In the genomic region with DNA sequence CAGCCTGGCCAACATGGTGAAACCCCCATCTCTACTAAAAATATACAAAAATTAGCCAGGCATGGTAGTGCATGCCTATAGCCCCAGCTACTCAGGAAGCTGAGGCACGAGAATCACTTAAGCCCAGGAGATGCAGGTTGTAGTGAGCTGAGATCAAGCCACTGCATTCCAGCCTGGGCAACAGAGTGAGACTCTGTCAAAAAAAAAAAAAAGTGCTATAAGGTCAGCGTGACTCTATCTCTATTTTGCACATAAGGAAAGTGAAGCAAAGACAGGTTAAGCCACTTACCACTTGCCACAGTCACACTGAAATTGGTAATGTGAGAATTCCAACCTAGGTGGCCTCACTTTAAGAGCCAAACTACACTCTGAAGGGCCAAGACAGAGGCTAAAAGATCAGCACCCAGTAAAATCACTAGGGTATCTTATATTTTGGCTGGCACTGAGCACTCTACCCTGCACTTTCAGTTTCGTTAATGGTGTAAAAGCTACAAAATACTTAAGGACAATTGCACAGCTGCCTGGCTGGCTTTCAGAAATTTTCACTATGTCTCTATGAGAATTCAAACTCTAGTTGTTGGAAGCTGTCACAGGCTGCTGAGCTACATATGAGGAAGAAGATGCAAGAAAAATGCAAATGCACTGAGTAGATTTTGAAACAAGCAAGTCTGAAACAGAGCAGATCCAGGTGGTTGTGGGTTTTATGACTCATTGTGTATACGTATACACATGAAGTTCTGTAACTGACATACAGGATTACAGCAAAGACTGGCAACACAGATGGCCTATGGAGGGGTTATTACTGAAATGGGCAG, we compare ENCODE assay signal across 9 cellular contexts. TPM values are rescaled to one million over a fixed set of nuclear protein-coding genes. Genes with fewer than 3 reads are reported as not detected.
A peak's percentile ranks its signal among the peaks of the same experiment; 100 is the strongest.
DNase-seq lines count a peak whose midpoint lies in the region; ATAC-seq and TF ChIP-seq lines count a peak whose summit lies in the region.
"Had no signal": no experiment of that assay in that cellular context is flagged by ENCODE, and none has a peak within 500 bp of the region (broad histone marks: within the 10 kb centered on the region; RNA-seq: fewer than 3 reads in every experiment).

No MANE protein-coding gene starts in this region.

- no peaks in the 10 kb centered on the region for H3K27me3 Mint-ChIP-seq in CD4-positive, CD25-positive, alpha-beta regulatory T cell

- no peaks in the 10 kb centered on the region for H3K27me3 ChIP-seq in CD4-positive, CD25-positive, alpha-beta regulatory T cell (ENCODE audit: control insufficient read depth, insufficient read depth, low read length)
- H3K27me3 ChIP-seq in osteoblast (ENCODE audit: insufficient read depth, low read length) (no peaks in the 10 kb centered on the region), psoas muscle (ENCODE audit: insufficient read depth in 3 of 3, low read length in 2 of 3) (no peaks in the 10 kb centered on the region)

- H3K36me3 ChIP-seq in CD4-positive, CD25-positive, alpha-beta regulatory T cell (ENCODE audit: control insufficient read depth, insufficient read depth, low read length): no peaks in the 10 kb centered on the region
- no peaks in the 10 kb centered on the region for H3K36me3 ChIP-seq in osteoblast (ENCODE audit: insufficient read depth, low read length)
- no peaks in the 10 kb centered on the region for H3K36me3 ChIP-seq in psoas muscle (ENCODE audit: insufficient read depth in 1 of 2, low read depth in 1 of 2)

- H3K9me3 Mint-ChIP-seq in CD4-positive, CD25-positive, alpha-beta regulatory T cell: no peaks in the 10 kb centered on the region

- intact Hi-C loops in psoas muscle (cut with DNase I): no loop called here

- ATAC-seq in CD4-positive, CD25-positive, alpha-beta regulatory T cell (ENCODE audit: low read depth in 2 of 2): peak; percentile 90 to 92
- ATAC-seq in GM18907 (IDR thresholded peaks at IDR 0.05; ENCODE audit: unreplicated experiment): peak; percentile 96
- ATAC-seq in HG03095 (IDR thresholded peaks at IDR 0.05; ENCODE audit: unreplicated experiment): peak; percentile 94
- ATAC-seq in psoas muscle: no peak

- H3K36me3 Mint-ChIP-seq in CD4-positive, CD25-positive, alpha-beta regulatory T cell: no peaks in the 10 kb centered on the region

- H3K4me1 Mint-ChIP-seq in CD4-positive, CD25-positive, alpha-beta regulatory T cell: peaks cover 24 to 39% (median 29%) of the 10 kb centered on the region in 4 donors

- 46 to 58% (median 53%) methylated on average over 4 of the region's 4 CpGs for WGBS in psoas muscle, 3 donors

- peak; percentile 13 to 86 (median 66) for DNase-seq in CD4-positive, CD25-positive, alpha-beta regulatory T cell
- peak; percentile 63 for DNase-seq in RKO (ENCODE audit: low spot score)
- DNase-seq in dedifferentiated amniotic fluid mesenchymal stem cell (ENCODE audit: extremely low spot score): peak; percentile 55
- peak; percentile 80 for DNase-seq in osteoblast (ENCODE audit: insufficient read length, low spot score, missing footprints)
- no peak for DNase-seq in globus pallidus (ENCODE audit: low spot score)
- DNase-seq in psoas muscle: no peak

- H3K79me2 ChIP-seq in osteoblast (ENCODE audit: insufficient read depth, low read length): no peaks in the 10 kb centered on the region
- H3K79me2 ChIP-seq: parathyroid adenoma had no signal

- H3K27ac Mint-ChIP-seq in CD4-positive, CD25-positive, alpha-beta regulatory T cell: peak overlapping the region; percentile 64 to 98 (median 85)

- no peaks in the 10 kb centered on the region for H4K20me1 ChIP-seq in osteoblast (ENCODE audit: insufficient read depth, low read length)

- peaks cover 32% of the 10 kb centered on the region for H3K4me1 ChIP-seq in CD4-positive, CD25-positive, alpha-beta regulatory T cell (ENCODE audit: control insufficient read depth, insufficient read depth, low read length, poor library complexity, severe bottlenecking)
- peaks cover 17% of the 10 kb centered on the region for H3K4me1 ChIP-seq in osteoblast (ENCODE audit: insufficient read depth, low read length)
- H3K4me1 ChIP-seq in psoas muscle: no peaks in the 10 kb centered on the region
- H3K4me1 ChIP-seq: parathyroid adenoma had no signal

- peak overlapping the region; percentile 39 for H2AFZ ChIP-seq in osteoblast (ENCODE audit: low read length)
- H2AFZ ChIP-seq: parathyroid adenoma had no signal

- H3K27ac ChIP-seq in CD4-positive, CD25-positive, alpha-beta regulatory T cell (ENCODE audit: insufficient read depth, low read length, poor library complexity, severe bottlenecking): peak overlapping the region; percentile 79
- H3K27ac ChIP-seq in osteoblast (ENCODE audit: low read depth, low read length): no peak overlapping the region
- no peak overlapping the region for H3K27ac ChIP-seq in psoas muscle
- H3K27ac ChIP-seq: parathyroid adenoma had no signal

- TF ChIP-seq CTCF in osteoblast (IDR thresholded peaks at IDR 0.05; ENCODE audit: extremely low read depth, low read depth, low read length) (no peak), psoas muscle (IDR thresholded peaks at IDR 0.05) (no peak)

- no peaks in the 10 kb centered on the region for H3K9me3 ChIP-seq in CD4-positive, CD25-positive, alpha-beta regulatory T cell (ENCODE audit: control insufficient read depth in 2 of 2, low read length in 2 of 2)
- H3K9me3 ChIP-seq in osteoblast (ENCODE audit: low read depth, low read length) (no peaks in the 10 kb centered on the region), psoas muscle (no peaks in the 10 kb centered on the region)

- H3K4me2 ChIP-seq in osteoblast (ENCODE audit: insufficient read depth, low read length): peak overlapping the region; percentile 64

- H3K4me3 ChIP-seq in CD4-positive, CD25-positive, alpha-beta regulatory T cell (ENCODE audit: low read depth, low read length): peak overlapping the region; percentile 71
- peak overlapping the region; percentile 41 for H3K4me3 ChIP-seq in osteoblast (ENCODE audit: insufficient read depth, low read length)
- no peak overlapping the region for H3K4me3 ChIP-seq in psoas muscle

- peak overlapping the region; percentile 74 to 81 (median 76) for H3K4me3 Mint-ChIP-seq in CD4-positive, CD25-positive, alpha-beta regulatory T cell

RNA-seq across cellular contexts. Expression of gene TRANK1, which starts 32.7 kb away (rescaled TPM):
- total RNA-seq in CD4-positive, CD25-positive, alpha-beta regulatory T cell: 139 TPM
- 10 to 100 TPM; 24.6 to 35.2 (median 27.1) TPM for polyA plus RNA-seq in CD4-positive, CD25-positive, alpha-beta regulatory T cell
- 29.8 and 30.8 TPM in 2 replicates for total RNA-seq in osteoblast
- 1 to 10 TPM in 3 of 4 donors, under 1 TPM in 1; 0.63 to 4.5 (median 1.9) TPM for total RNA-seq in psoas muscle
- under 1 TPM; 0.28 to 0.60 (median 0.43) TPM for polyA plus RNA-seq in psoas muscle

Comparison
In these comparisons a context has a peak if more than half of its experiments do, and no peak if none do; other contexts are left out.
1. ATAC-seq: peak in CD4-positive, CD25-positive, alpha-beta regulatory T cell (2 of 2), GM18907 (single experiment) and HG03095 (single experiment); none in psoas muscle (0 of 4).
2. DNase-seq: peak in CD4-positive, CD25-positive, alpha-beta regulatory T cell (3 of 3), RKO (single experiment), dedifferentiated amniotic fluid mesenchymal stem cell (single experiment) and osteoblast (single experiment); none in globus pallidus (single experiment) and psoas muscle (0 of 2).